In the genomic region with DNA sequence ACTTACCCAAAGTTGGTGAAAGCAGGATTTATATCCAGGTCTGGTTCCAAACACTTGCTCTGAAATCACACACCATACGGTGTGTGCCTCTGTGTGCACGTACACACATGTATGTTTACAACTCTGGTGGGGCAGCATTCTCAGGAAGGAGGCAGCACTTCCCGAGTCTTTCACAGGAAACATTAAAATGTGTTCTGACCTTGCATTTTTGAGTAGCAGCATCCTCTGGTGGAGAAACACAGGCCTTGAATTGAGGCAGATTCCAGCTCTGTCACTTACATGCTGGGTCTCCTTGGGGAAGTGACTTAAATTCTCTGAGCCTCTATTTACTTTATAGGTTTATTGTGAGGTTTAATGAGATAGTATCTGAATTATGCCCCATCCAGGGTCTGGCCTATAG, we compare ENCODE assay signal across 1 cellular context.
TF ChIP-seq lines count a peak whose summit lies in the region.

No MANE protein-coding gene starts in this region.

TF ChIP-seq in GM23338, 12 proteins besides CTCF, POLR2A, EP300 and RAD21 (continued from another document):
- TF ChIP-seq, protein P1, sequence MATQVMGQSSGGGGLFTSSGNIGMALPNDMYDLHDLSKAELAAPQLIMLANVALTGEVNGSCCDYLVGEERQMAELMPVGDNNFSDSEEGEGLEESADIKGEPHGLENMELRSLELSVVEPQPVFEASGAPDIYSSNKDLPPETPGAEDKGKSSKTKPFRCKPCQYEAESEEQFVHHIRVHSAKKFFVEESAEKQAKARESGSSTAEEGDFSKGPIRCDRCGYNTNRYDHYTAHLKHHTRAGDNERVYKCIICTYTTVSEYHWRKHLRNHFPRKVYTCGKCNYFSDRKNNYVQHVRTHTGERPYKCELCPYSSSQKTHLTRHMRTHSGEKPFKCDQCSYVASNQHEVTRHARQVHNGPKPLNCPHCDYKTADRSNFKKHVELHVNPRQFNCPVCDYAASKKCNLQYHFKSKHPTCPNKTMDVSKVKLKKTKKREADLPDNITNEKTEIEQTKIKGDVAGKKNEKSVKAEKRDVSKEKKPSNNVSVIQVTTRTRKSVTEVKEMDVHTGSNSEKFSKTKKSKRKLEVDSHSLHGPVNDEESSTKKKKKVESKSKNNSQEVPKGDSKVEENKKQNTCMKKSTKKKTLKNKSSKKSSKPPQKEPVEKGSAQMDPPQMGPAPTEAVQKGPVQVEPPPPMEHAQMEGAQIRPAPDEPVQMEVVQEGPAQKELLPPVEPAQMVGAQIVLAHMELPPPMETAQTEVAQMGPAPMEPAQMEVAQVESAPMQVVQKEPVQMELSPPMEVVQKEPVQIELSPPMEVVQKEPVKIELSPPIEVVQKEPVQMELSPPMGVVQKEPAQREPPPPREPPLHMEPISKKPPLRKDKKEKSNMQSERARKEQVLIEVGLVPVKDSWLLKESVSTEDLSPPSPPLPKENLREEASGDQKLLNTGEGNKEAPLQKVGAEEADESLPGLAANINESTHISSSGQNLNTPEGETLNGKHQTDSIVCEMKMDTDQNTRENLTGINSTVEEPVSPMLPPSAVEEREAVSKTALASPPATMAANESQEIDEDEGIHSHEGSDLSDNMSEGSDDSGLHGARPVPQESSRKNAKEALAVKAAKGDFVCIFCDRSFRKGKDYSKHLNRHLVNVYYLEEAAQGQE (IDR thresholded peaks at IDR 0.05; ENCODE audit: unreplicated experiment): no peak
- no peak for TF ChIP-seq CREB1 (CRISPR knock-in tag; IDR thresholded peaks at IDR 0.05; ENCODE audit: low read depth)
- TF ChIP-seq STAT1 (IDR thresholded peaks at IDR 0.05; ENCODE audit: unreplicated experiment): no peak
- TF ChIP-seq, protein P2, sequence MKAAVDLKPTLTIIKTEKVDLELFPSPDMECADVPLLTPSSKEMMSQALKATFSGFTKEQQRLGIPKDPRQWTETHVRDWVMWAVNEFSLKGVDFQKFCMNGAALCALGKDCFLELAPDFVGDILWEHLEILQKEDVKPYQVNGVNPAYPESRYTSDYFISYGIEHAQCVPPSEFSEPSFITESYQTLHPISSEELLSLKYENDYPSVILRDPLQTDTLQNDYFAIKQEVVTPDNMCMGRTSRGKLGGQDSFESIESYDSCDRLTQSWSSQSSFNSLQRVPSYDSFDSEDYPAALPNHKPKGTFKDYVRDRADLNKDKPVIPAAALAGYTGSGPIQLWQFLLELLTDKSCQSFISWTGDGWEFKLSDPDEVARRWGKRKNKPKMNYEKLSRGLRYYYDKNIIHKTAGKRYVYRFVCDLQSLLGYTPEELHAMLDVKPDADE (IDR thresholded peaks at IDR 0.05): no peak
- TF ChIP-seq ZNF114 (CRISPR knock-in tag; IDR thresholded peaks at IDR 0.05): no peak
- TF ChIP-seq EZH2phosphoT487 (IDR thresholded peaks at IDR 0.05; ENCODE audit: unreplicated experiment): no peak
- TF ChIP-seq JUNB (IDR thresholded peaks at IDR 0.05; ENCODE audit: unreplicated experiment): no peak
